ENCODE assay signal across 14 cellular contexts in genomic region chr12:6786416-6787094, GRCh38. TPM values are rescaled to one million over a fixed set of nuclear protein-coding genes. Genes with fewer than 3 reads are reported as not detected.
DNase-seq lines count a peak whose midpoint lies in the region; ATAC-seq and TF ChIP-seq lines count a peak whose summit lies in the region.
"Had no signal": no experiment of that assay in that cellular context is flagged by ENCODE, and none has a peak within 500 bp of the region (broad histone marks: within the 10 kb centered on the region; RNA-seq: fewer than 3 reads in every experiment).

No MANE protein-coding gene starts in this region.

- no peaks in the 10 kb centered on the region for H3K9me2 ChIP-seq in GM23338 (ENCODE audit: insufficient read depth)

- H3K27me3 ChIP-seq in CD4-positive, alpha-beta memory T cell (ENCODE audit: insufficient read depth, low read length), result no peaks in the 10 kb centered on the region
- H3K27me3 ChIP-seq in GM23338 (ENCODE audit: insufficient read depth), result no peaks in the 10 kb centered on the region

- no peaks in the 10 kb centered on the region for H3K9me3 Mint-ChIP-seq in CD4-positive, alpha-beta memory T cell
- H3K9me3 Mint-ChIP-seq in GM23338, result no peaks in the 10 kb centered on the region
- H3K9me3 Mint-ChIP-seq in activated CD8-positive, alpha-beta T cell treated with anti-CD3 and anti-CD28 coated beads, Interleukin-2, amount 10 ng/mL, durations not matched to agents 7 days and 5 days (ENCODE audit: insufficient read depth), result no peaks in the 10 kb centered on the region
- H3K9me3 Mint-ChIP-seq in mesothelial cell of epicardium, result no peaks in the 10 kb centered on the region
- H3K9me3 Mint-ChIP-seq: memory B cell had no signal

- H3K36me3 ChIP-seq in CD4-positive, alpha-beta memory T cell (ENCODE audit: insufficient read depth, low read length), result no peaks in the 10 kb centered on the region
- no peaks in the 10 kb centered on the region for H3K36me3 ChIP-seq in GM23338 (ENCODE audit: insufficient read depth)
- H3K36me3 ChIP-seq: adrenal gland had no signal

- peak overlapping the region; percentile 70 for H3K27ac ChIP-seq in CD4-positive, alpha-beta memory T cell (ENCODE audit: low read depth, low read length)
- no peak overlapping the region for H3K27ac ChIP-seq in GM23338 (ENCODE audit: low read depth)
- H3K27ac ChIP-seq: adrenal gland had no signal

- H3K4me1 ChIP-seq in CD4-positive, alpha-beta memory T cell (ENCODE audit: insufficient read depth, low read length), result peaks cover 52% of the 10 kb centered on the region
- H3K4me1 ChIP-seq in GM23338 (ENCODE audit: insufficient read depth), result peaks cover 22% of the 10 kb centered on the region
- H3K4me1 ChIP-seq: adrenal gland had no signal

- peak overlapping the region; percentile 16; the same call in 1 of the 2 replicates for H3K4me2 ChIP-seq in GM23338

- CTCF ChIA-PET in CD4-positive, alpha-beta memory T cell (lab: Charles Lee; ENCODE audit: partially characterized antibody), result interaction anchor here (1.3 to 28.3 kb wide), 7 partner anchors 9 to 83 kb away, joined by 3 to 343 read pairs (median 13); partner anchors contain the start of genes GPR162, LAG3, MLF2 and P3H3
- CTCF ChIA-PET in activated CD8-positive, alpha-beta T cell treated with anti-CD3 and anti-CD28 coated beads, Interleukin-2, amount 10 ng/mL, durations not matched to agents 7 days and 5 days (lab: Charles Lee), result interaction anchor here (0.6 to 15.4 kb wide), 5 partner anchors 17 to 97 kb away, joined by 3 to 160 read pairs (median 4); partner anchors contain the start of genes LAG3, PTMS and ZNF384

- H2AFZ ChIP-seq in GM23338, result peak overlapping the region; percentile 4

- peak overlapping the region; percentile 89 to 97 (median 96) for H3K27ac Mint-ChIP-seq in CD4-positive, alpha-beta memory T cell
- peak overlapping the region; percentile 72 for H3K27ac Mint-ChIP-seq in GM23338
- no peak overlapping the region for H3K27ac Mint-ChIP-seq in activated CD8-positive, alpha-beta T cell treated with anti-CD3 and anti-CD28 coated beads, Interleukin-2, amount 10 ng/mL, durations not matched to agents 7 days and 5 days
- peak overlapping the region; percentile 2 for H3K27ac Mint-ChIP-seq in mesothelial cell of epicardium
- H3K27ac Mint-ChIP-seq: memory B cell had no signal

- ATAC-seq in GM23338, result peak; percentile 86
- ATAC-seq in activated CD8-positive, alpha-beta T cell treated with anti-CD3 and anti-CD28 coated beads, Interleukin-2, amount 10 ng/mL, durations not matched to agents 7 days and 5 days, result peak; percentile 39
- no peak for ATAC-seq in GM21528 (IDR thresholded peaks at IDR 0.05; ENCODE audit: low FRiP score, unreplicated experiment)
- ATAC-seq: esophagus mucosa, sciatic nerve had no signal

- H3K4me3 ChIP-seq in CD4-positive, alpha-beta memory T cell (ENCODE audit: low read length in 2 of 2), result peak overlapping the region in 1 of 2 donors; percentile 36
- no peak overlapping the region for H3K4me3 ChIP-seq in GM23338
- H3K4me3 ChIP-seq: adrenal gland had no signal

- no peaks in the 10 kb centered on the region for H4K20me1 ChIP-seq in GM23338 (replicated peaks; ENCODE audit: insufficient read depth)

- H3K4me3 Mint-ChIP-seq in CD4-positive, alpha-beta memory T cell, result peak overlapping the region; percentile 65 to 87 (median 73)
- H3K4me3 Mint-ChIP-seq in GM23338, result no peak overlapping the region
- no peak overlapping the region for H3K4me3 Mint-ChIP-seq in activated CD8-positive, alpha-beta T cell treated with anti-CD3 and anti-CD28 coated beads, Interleukin-2, amount 10 ng/mL, durations not matched to agents 7 days and 5 days
- H3K4me3 Mint-ChIP-seq in mesothelial cell of epicardium, result no peak overlapping the region
- H3K4me3 Mint-ChIP-seq: memory B cell had no signal

- H3K79me2 ChIP-seq in GM23338 (replicated peaks; ENCODE audit: insufficient read depth), result no peaks in the 10 kb centered on the region

- H3K36me3 Mint-ChIP-seq in CD4-positive, alpha-beta memory T cell, result peaks cover 0 to 11% of the 10 kb centered on the region in 2 donors
- H3K36me3 Mint-ChIP-seq in GM23338 (ENCODE audit: low read depth) (no peaks in the 10 kb centered on the region), mesothelial cell of epicardium (no peaks in the 10 kb centered on the region)
- H3K36me3 Mint-ChIP-seq in activated CD8-positive, alpha-beta T cell treated with anti-CD3 and anti-CD28 coated beads, Interleukin-2, amount 10 ng/mL, durations not matched to agents 7 days and 5 days (ENCODE audit: low read depth), result no peaks in the 10 kb centered on the region
- H3K36me3 Mint-ChIP-seq: memory B cell had no signal

- intact Hi-C loops in CD4-positive, alpha-beta memory T cell (cut with micrococcal nuclease), result loop anchor here (10.0 kb wide), 1 partner anchor 362 kb away; no protein-coding TSS in a partner anchor

- peaks cover 27 to 79% (median 57%) of the 10 kb centered on the region in 4 donors for H3K4me1 Mint-ChIP-seq in CD4-positive, alpha-beta memory T cell
- H3K4me1 Mint-ChIP-seq in GM23338, result peaks cover 18% of the 10 kb centered on the region
- H3K4me1 Mint-ChIP-seq in activated CD8-positive, alpha-beta T cell treated with anti-CD3 and anti-CD28 coated beads, Interleukin-2, amount 10 ng/mL, durations not matched to agents 7 days and 5 days (ENCODE audit: low read depth), result peaks cover 23% of the 10 kb centered on the region
- peaks cover 15% of the 10 kb centered on the region for H3K4me1 Mint-ChIP-seq in mesothelial cell of epicardium
- H3K4me1 Mint-ChIP-seq: memory B cell had no signal

- no peaks in the 10 kb centered on the region for H3F3A ChIP-seq in GM23338 (replicated peaks; ENCODE audit: low read depth)

- DNase-seq in CD4-positive, alpha-beta memory T cell, result peak; percentile 61 to 75 (median 68)
- DNase-seq in GM23338 (ENCODE audit: low spot score) (no peak), mesothelial cell of epicardium (ENCODE audit: low spot score in 2 of 2, unreplicated experiment in 2 of 2) (no peak), OCI-M2 (lab: John Stamatoyannopoulos, UW; ENCODE audit: unreplicated experiment) (no peak), SHP77 treated with DMSO at 0.1 percent for 48 hours (lab: John Stamatoyannopoulos, UW) (no peak)
- no peak for DNase-seq in activated CD8-positive, alpha-beta T cell treated with anti-CD3 and anti-CD28 coated beads, Interleukin-2, amount 10 ng/mL, durations not matched to agents 7 days and 5 days
- DNase-seq: adrenal gland; DMS79; NCI-H1048; stimulated activated CD4-positive, alpha-beta T cell treated with anti-CD3 and anti-CD28 coated beads, Interleukin-4, amount 100 ng/mL, for 4 hours had no signal

- POLR2A ChIA-PET in CD4-positive, alpha-beta memory T cell (lab: Charles Lee; ENCODE audit: partially characterized antibody), result interaction anchor here (0.6 to 2.2 kb wide), 12 partner anchors 9 to 181 kb away, joined by 3 to 21 read pairs (median 5); partner anchors contain the start of genes GPR162, MLF2, P3H3 and PTMS
- POLR2A ChIA-PET in activated CD8-positive, alpha-beta T cell treated with anti-CD3 and anti-CD28 coated beads, Interleukin-2, amount 10 ng/mL, durations not matched to agents 7 days and 5 days (lab: Charles Lee), result interaction anchor here (0.9 kb wide), 1 partner anchor 63 kb away, joined by 4 read pairs; the partner anchor contains the start of gene COPS7A

- no peak for TF ChIP-seq CTCF in GM23338 (conservative IDR thresholded peaks at IDR 0.05; ENCODE audit: low read depth in 2 of 2)
- TF ChIP-seq CTCF in mesothelial cell of epicardium (IDR thresholded peaks at IDR 0.05; ENCODE audit: unreplicated experiment), result no peak

- H3K27me3 Mint-ChIP-seq in CD4-positive, alpha-beta memory T cell, result no peaks in the 10 kb centered on the region
- peaks cover 8% of the 10 kb centered on the region for H3K27me3 Mint-ChIP-seq in GM23338 (ENCODE audit: insufficient read depth, low read depth, poor library complexity)
- peaks cover 9% of the 10 kb centered on the region for H3K27me3 Mint-ChIP-seq in activated CD8-positive, alpha-beta T cell treated with anti-CD3 and anti-CD28 coated beads, Interleukin-2, amount 10 ng/mL, durations not matched to agents 7 days and 5 days (ENCODE audit: low read depth)
- H3K27me3 Mint-ChIP-seq in mesothelial cell of epicardium (ENCODE audit: low read depth), result no peaks in the 10 kb centered on the region
- H3K27me3 Mint-ChIP-seq: memory B cell had no signal

- no peaks in the 10 kb centered on the region for H3K9me3 ChIP-seq in CD4-positive, alpha-beta memory T cell (ENCODE audit: control insufficient read depth in 1 of 2, low read length in 2 of 2)
- H3K9me3 ChIP-seq: adrenal gland had no signal

RNA-seq across cellular contexts. Expression of gene CD4, which starts 2.8 kb away (rescaled TPM):
- 100 to 1,000 TPM; 285 to 291 TPM for total RNA-seq in CD4-positive, alpha-beta memory T cell
- 100 to 1,000 TPM; 251 to 456 TPM for polyA plus RNA-seq in CD4-positive, alpha-beta memory T cell
- total RNA-seq in GM23338 (2014; rRNA removed; shearing (Covaris generic)), result 1.5 and 2.2 TPM in 2 replicates
- 2.0 and 2.1 TPM in 2 replicates for polyA plus RNA-seq in GM23338 (2016; fragmentation: Nextera tagmentation; extraction: Ambion mirVana)
- 1 to 10 TPM in 1 of 2 experiments, under 1 TPM in 1; 0.90 to 1.6 TPM for total RNA-seq in activated CD8-positive, alpha-beta T cell treated with anti-CD3 and anti-CD28 coated beads, Interleukin-2, amount 10 ng/mL, durations not matched to agents 7 days and 5 days
- total RNA-seq in mesothelial cell of epicardium, result 2.9 to 3.9 TPM (median 3.8 TPM) in 3 replicates

RNA-seq across cellular contexts. Expression of gene LAG3, which starts 14.2 kb away (rescaled TPM):
- total RNA-seq in CD4-positive, alpha-beta memory T cell, result 1 to 10 TPM; 2.4 to 3.8 TPM
- polyA plus RNA-seq in CD4-positive, alpha-beta memory T cell, result 1 to 10 TPM; 4.9 to 8.3 TPM
- 1.0 and 4.7 TPM in 2 replicates for total RNA-seq in GM23338 (2014; rRNA removed; shearing (Covaris generic))
- polyA plus RNA-seq in GM23338 (2016; fragmentation: Nextera tagmentation; extraction: Ambion mirVana), result 3.7 and 3.9 TPM in 2 replicates
- 10 to 100 TPM; 43.0 to 45.2 TPM for total RNA-seq in activated CD8-positive, alpha-beta T cell treated with anti-CD3 and anti-CD28 coated beads, Interleukin-2, amount 10 ng/mL, durations not matched to agents 7 days and 5 days
- total RNA-seq in mesothelial cell of epicardium, result 2.7 to 3.8 TPM (median 3.5 TPM) in 3 replicates
- total RNA-seq: esophagus mucosa had no signal

RNA-seq across cellular contexts. Expression of gene PTMS, which starts 20.4 kb away (rescaled TPM):
- total RNA-seq in CD4-positive, alpha-beta memory T cell, result 1 to 10 TPM; 2.0 to 2.9 TPM
- polyA plus RNA-seq in CD4-positive, alpha-beta memory T cell, result 1 to 10 TPM; 1.3 to 3.6 TPM
- total RNA-seq in GM23338 (2014; rRNA removed; shearing (Covaris generic)), result 82.4 and 111 TPM in 2 replicates
- polyA plus RNA-seq in GM23338 (2016; fragmentation: Nextera tagmentation; extraction: Ambion mirVana), result 238 and 270 TPM in 2 replicates
- total RNA-seq in activated CD8-positive, alpha-beta T cell treated with anti-CD3 and anti-CD28 coated beads, Interleukin-2, amount 10 ng/mL, durations not matched to agents 7 days and 5 days, result 10 to 100 TPM; 42.9 to 47.4 TPM
- 320 to 338 TPM (median 323 TPM) in 3 replicates for total RNA-seq in mesothelial cell of epicardium

RNA-seq across cellular contexts. Expression of gene MLF2, which starts 33.6 kb away (rescaled TPM):
- total RNA-seq in CD4-positive, alpha-beta memory T cell, result 10 to 100 TPM; 79.8 to 80.3 TPM
- 100 to 1,000 TPM; 111 to 130 TPM for polyA plus RNA-seq in CD4-positive, alpha-beta memory T cell
- total RNA-seq in GM23338 (2014; rRNA removed; shearing (Covaris generic)), result 289 and 292 TPM in 2 replicates
- 280 and 283 TPM in 2 replicates for polyA plus RNA-seq in GM23338 (2016; fragmentation: Nextera tagmentation; extraction: Ambion mirVana)
- total RNA-seq in activated CD8-positive, alpha-beta T cell treated with anti-CD3 and anti-CD28 coated beads, Interleukin-2, amount 10 ng/mL, durations not matched to agents 7 days and 5 days, result 100 to 1,000 TPM; 109 to 113 TPM
- total RNA-seq in mesothelial cell of epicardium, result 195 to 203 TPM (median 202 TPM) in 3 replicates

RNA-seq across cellular contexts. Expression of gene GPR162, which starts 35.1 kb away (rescaled TPM):
- total RNA-seq in CD4-positive, alpha-beta memory T cell, result under 1 TPM in 1 of 2 experiments, not detected in 1; 0.32 TPM
- not detected for polyA plus RNA-seq in CD4-positive, alpha-beta memory T cell
- 3.0 and 5.0 TPM in 2 replicates for total RNA-seq in GM23338 (2014; rRNA removed; shearing (Covaris generic))
- polyA plus RNA-seq in GM23338 (2016; fragmentation: Nextera tagmentation; extraction: Ambion mirVana), result 4.7 and 5.0 TPM in 2 replicates
- total RNA-seq in activated CD8-positive, alpha-beta T cell treated with anti-CD3 and anti-CD28 coated beads, Interleukin-2, amount 10 ng/mL, durations not matched to agents 7 days and 5 days, result under 1 TPM; 0.13 to 0.34 TPM
- total RNA-seq in mesothelial cell of epicardium, result 10.8 to 11.5 TPM (median 11.0 TPM) in 3 replicates

Comparison
In these comparisons a context has a peak if more than half of its experiments do, and no peak if none do; other contexts are left out.
1. DNase-seq: peak in CD4-positive, alpha-beta memory T cell (5 of 5); none in GM23338 (single experiment), activated CD8-positive, alpha-beta T cell treated with anti-CD3 and anti-CD28 coated beads, Interleukin-2, amount 10 ng/mL, durations not matched to agents 7 days and 5 days (single experiment), mesothelial cell of epicardium (0 of 2), OCI-M2 (single experiment) and SHP77 treated with DMSO at 0.1 percent for 48 hours (single experiment).
2. H3K4me3 Mint-ChIP-seq: peak in CD4-positive, alpha-beta memory T cell (8 of 8); none in GM23338 (single experiment), activated CD8-positive, alpha-beta T cell treated with anti-CD3 and anti-CD28 coated beads, Interleukin-2, amount 10 ng/mL, durations not matched to agents 7 days and 5 days (single experiment) and mesothelial cell of epicardium (single experiment).
3. RNA of gene CD4, which starts 2.8 kb away (total RNA-seq): 285 to 291 TPM in CD4-positive, alpha-beta memory T cell; 2.9 to 3.9 TPM in mesothelial cell of epicardium, 0.90 to 1.6 TPM in activated CD8-positive, alpha-beta T cell treated with anti-CD3 and anti-CD28 coated beads, Interleukin-2, amount 10 ng/mL, durations not matched to agents 7 days and 5 days and 1.5 to 2.2 TPM in GM23338; every median in the first group is over 10 times any median in the second.
4. RNA of gene PTMS, which starts 20.4 kb away (total RNA-seq): 320 to 338 TPM in mesothelial cell of epicardium, 82.4 to 111 TPM in GM23338 and 42.9 to 47.4 TPM in activated CD8-positive, alpha-beta T cell treated with anti-CD3 and anti-CD28 coated beads, Interleukin-2, amount 10 ng/mL, durations not matched to agents 7 days and 5 days; 2.0 to 2.9 TPM in CD4-positive, alpha-beta memory T cell; every median in the first group is over 10 times any median in the second.